ENCODE assay signal across 1 cellular context in genomic region chr2:219229375-219230200, GRCh38.
TF ChIP-seq lines count a peak whose summit lies in the region.

TSS of gene ANKZF1 (plus strand) at chr2:219229806. CDS start at chr2:219230258, 452 bp downstream.
A gene with protein sequence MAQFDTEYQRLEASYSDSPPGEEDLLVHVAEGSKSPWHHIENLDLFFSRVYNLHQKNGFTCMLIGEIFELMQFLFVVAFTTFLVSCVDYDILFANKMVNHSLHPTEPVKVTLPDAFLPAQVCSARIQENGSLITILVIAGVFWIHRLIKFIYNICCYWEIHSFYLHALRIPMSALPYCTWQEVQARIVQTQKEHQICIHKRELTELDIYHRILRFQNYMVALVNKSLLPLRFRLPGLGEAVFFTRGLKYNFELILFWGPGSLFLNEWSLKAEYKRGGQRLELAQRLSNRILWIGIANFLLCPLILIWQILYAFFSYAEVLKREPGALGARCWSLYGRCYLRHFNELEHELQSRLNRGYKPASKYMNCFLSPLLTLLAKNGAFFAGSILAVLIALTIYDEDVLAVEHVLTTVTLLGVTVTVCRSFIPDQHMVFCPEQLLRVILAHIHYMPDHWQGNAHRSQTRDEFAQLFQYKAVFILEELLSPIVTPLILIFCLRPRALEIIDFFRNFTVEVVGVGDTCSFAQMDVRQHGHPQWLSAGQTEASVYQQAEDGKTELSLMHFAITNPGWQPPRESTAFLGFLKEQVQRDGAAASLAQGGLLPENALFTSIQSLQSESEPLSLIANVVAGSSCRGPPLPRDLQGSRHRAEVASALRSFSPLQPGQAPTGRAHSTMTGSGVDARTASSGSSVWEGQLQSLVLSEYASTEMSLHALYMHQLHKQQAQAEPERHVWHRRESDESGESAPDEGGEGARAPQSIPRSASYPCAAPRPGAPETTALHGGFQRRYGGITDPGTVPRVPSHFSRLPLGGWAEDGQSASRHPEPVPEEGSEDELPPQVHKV (minus strand): TSS chr2:219229636. CDS start chr2:219228024, 1,612 bp downstream.

TF ChIP-seq in HepG2, 621 proteins besides CTCF, POLR2A, EP300 and RAD21 (continued from another document and continues in another):
- TF ChIP-seq, protein P1, sequence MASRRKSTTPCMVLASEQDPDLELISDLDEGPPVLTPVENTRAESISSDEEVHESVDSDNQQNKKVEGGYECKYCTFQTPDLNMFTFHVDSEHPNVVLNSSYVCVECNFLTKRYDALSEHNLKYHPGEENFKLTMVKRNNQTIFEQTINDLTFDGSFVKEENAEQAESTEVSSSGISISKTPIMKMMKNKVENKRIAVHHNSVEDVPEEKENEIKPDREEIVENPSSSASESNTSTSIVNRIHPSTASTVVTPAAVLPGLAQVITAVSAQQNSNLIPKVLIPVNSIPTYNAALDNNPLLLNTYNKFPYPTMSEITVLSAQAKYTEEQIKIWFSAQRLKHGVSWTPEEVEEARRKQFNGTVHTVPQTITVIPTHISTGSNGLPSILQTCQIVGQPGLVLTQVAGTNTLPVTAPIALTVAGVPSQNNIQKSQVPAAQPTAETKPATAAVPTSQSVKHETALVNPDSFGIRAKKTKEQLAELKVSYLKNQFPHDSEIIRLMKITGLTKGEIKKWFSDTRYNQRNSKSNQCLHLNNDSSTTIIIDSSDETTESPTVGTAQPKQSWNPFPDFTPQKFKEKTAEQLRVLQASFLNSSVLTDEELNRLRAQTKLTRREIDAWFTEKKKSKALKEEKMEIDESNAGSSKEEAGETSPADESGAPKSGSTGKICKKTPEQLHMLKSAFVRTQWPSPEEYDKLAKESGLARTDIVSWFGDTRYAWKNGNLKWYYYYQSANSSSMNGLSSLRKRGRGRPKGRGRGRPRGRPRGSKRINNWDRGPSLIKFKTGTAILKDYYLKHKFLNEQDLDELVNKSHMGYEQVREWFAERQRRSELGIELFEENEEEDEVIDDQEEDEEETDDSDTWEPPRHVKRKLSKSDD (CRISPR knock-in tag; IDR thresholded peaks at IDR 0.05; ENCODE audit: low read depth), result no peak
- TF ChIP-seq, protein P2, sequence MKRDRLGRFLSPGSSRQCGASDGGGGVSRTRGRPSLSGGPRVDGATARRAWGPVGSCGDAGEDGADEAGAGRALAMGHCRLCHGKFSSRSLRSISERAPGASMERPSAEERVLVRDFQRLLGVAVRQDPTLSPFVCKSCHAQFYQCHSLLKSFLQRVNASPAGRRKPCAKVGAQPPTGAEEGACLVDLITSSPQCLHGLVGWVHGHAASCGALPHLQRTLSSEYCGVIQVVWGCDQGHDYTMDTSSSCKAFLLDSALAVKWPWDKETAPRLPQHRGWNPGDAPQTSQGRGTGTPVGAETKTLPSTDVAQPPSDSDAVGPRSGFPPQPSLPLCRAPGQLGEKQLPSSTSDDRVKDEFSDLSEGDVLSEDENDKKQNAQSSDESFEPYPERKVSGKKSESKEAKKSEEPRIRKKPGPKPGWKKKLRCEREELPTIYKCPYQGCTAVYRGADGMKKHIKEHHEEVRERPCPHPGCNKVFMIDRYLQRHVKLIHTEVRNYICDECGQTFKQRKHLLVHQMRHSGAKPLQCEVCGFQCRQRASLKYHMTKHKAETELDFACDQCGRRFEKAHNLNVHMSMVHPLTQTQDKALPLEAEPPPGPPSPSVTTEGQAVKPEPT (CRISPR knock-in tag; IDR thresholded peaks at IDR 0.05; ENCODE audit: low read depth), result peak; percentile 49; the same call in 1 of the 2 replicates
- TF ChIP-seq ZNF484 (CRISPR knock-in tag; IDR thresholded peaks at IDR 0.05; ENCODE audit: borderline replicate concordance, low read depth) (no peak), ZNF776 (CRISPR knock-in tag; IDR thresholded peaks at IDR 0.05) (no peak), ZNF430 (CRISPR knock-in tag; IDR thresholded peaks at IDR 0.05) (peak; percentile 78), SYNCRIP (IDR thresholded peaks at IDR 0.05; ENCODE audit: insufficient read depth, low read depth, low read length) (no peak), ATAD3A (CRISPR knock-in tag; IDR thresholded peaks at IDR 0.05) (no peak), REL (CRISPR knock-in tag; conservative IDR thresholded peaks at IDR 0.05) (no peak), ZNF124 (CRISPR knock-in tag; IDR thresholded peaks at IDR 0.05) (peak; percentile 67; the same call in 1 of the 2 replicates), ZHX2 (IDR thresholded peaks at IDR 0.05; ENCODE audit: low read depth) (no peak), ZHX2 (CRISPR knock-in tag; IDR thresholded peaks at IDR 0.05; ENCODE audit: borderline replicate concordance) (no peak), RBFOX2 (IDR thresholded peaks at IDR 0.05; ENCODE audit: low read depth, low read length) (peak; percentile 93), IRX3 (CRISPR knock-in tag; IDR thresholded peaks at IDR 0.05; ENCODE audit: borderline replicate concordance, low read depth) (no peak), ZFP90 (CRISPR knock-in tag; IDR thresholded peaks at IDR 0.05; ENCODE audit: borderline replicate concordance) (peak; percentile 95; the same call in 1 of the 2 replicates), GABPA (IDR thresholded peaks at IDR 0.05; ENCODE audit: low read depth, low read length) (no peak; the same call in 1 of the 2 replicates), GABPA (CRISPR knock-in tag; IDR thresholded peaks at IDR 0.05; ENCODE audit: low read depth) (peak; percentile 66), KDM5B (CRISPR knock-in tag; IDR thresholded peaks at IDR 0.05; ENCODE audit: borderline replicate concordance) (peak; percentile 71), U2AF1 (optimal IDR thresholded peaks at IDR 0.05; ENCODE audit: low read depth, low read length) (no peak), DNMT1 (CRISPR knock-in tag; IDR thresholded peaks at IDR 0.05) (no peak), ZNF282 (IDR thresholded peaks at IDR 0.05; ENCODE audit: partially characterized antibody) (no peak), AKNA (CRISPR knock-in tag; IDR thresholded peaks at IDR 0.05; ENCODE audit: borderline replicate concordance) (0 out of 2 replicates have a peak, but pooled peaks have one; percentile 36), KLF11 (CRISPR knock-in tag; IDR thresholded peaks at IDR 0.05) (no peak; the same call in none of the 2 replicates), ZNF12 (CRISPR knock-in tag; IDR thresholded peaks at IDR 0.05) (no peak), DR1 (CRISPR knock-in tag; IDR thresholded peaks at IDR 0.05) (peak; percentile 87), BORCS8-MEF2B (CRISPR knock-in tag; IDR thresholded peaks at IDR 0.05) (no peak; the same call in 1 of the 2 replicates), ZNF607 (CRISPR knock-in tag; IDR thresholded peaks at IDR 0.05; ENCODE audit: borderline replicate concordance) (no peak; the same call in 1 of the 2 replicates), ZNF749 (CRISPR knock-in tag; IDR thresholded peaks at IDR 0.05; ENCODE audit: borderline replicate concordance) (no peak; the same call in 1 of the 2 replicates)
- TF ChIP-seq, protein P3, sequence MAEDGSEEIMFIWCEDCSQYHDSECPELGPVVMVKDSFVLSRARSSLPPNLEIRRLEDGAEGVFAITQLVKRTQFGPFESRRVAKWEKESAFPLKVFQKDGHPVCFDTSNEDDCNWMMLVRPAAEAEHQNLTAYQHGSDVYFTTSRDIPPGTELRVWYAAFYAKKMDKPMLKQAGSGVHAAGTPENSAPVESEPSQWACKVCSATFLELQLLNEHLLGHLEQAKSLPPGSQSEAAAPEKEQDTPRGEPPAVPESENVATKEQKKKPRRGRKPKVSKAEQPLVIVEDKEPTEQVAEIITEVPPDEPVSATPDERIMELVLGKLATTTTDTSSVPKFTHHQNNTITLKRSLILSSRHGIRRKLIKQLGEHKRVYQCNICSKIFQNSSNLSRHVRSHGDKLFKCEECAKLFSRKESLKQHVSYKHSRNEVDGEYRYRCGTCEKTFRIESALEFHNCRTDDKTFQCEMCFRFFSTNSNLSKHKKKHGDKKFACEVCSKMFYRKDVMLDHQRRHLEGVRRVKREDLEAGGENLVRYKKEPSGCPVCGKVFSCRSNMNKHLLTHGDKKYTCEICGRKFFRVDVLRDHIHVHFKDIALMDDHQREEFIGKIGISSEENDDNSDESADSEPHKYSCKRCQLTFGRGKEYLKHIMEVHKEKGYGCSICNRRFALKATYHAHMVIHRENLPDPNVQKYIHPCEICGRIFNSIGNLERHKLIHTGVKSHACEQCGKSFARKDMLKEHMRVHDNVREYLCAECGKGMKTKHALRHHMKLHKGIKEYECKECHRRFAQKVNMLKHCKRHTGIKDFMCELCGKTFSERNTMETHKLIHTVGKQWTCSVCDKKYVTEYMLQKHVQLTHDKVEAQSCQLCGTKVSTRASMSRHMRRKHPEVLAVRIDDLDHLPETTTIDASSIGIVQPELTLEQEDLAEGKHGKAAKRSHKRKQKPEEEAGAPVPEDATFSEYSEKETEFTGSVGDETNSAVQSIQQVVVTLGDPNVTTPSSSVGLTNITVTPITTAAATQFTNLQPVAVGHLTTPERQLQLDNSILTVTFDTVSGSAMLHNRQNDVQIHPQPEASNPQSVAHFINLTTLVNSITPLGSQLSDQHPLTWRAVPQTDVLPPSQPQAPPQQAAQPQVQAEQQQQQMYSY (CRISPR knock-in tag; IDR thresholded peaks at IDR 0.05), result 0 out of 2 replicates have a peak, but pooled peaks have one; percentile 16
- TF ChIP-seq, protein P4, sequence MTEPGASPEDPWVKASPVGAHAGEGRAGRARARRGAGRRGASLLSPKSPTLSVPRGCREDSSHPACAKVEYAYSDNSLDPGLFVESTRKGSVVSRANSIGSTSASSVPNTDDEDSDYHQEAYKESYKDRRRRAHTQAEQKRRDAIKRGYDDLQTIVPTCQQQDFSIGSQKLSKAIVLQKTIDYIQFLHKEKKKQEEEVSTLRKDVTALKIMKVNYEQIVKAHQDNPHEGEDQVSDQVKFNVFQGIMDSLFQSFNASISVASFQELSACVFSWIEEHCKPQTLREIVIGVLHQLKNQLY (CRISPR knock-in tag; IDR thresholded peaks at IDR 0.05), result no peak
